In the genomic region with DNA sequence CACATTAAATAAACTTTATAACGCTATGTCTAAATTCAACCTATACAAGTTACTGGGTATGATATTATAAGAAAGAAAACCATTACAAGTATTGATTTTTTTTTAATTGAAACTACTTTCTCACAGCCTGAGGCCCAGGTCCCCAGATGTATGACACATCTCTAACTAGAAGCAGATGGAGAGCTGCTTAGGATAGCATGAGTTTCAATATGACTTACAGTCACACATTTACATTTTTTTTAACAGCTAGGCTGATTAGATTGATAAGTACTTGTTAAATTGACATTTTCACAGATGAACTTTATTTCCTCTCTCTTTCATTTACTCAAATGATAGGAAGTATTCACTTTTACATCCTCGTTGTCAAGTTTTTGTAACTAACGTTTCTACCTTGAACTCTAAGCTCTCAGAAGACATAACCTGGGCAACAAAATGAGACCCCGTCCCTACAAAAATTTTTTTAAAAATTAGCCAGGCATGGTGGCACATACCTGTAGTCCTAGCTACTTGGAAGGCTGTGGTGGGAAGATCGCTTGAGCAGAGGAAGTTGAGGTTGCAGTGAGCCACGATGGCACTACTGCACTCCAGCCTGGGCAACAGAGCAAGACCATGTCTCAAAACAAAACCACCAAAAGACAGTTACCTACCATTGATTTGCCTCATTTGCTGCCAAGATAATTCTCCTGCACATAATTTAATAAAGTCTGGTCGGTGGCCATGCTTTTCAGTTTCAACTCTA, we compare ENCODE assay signal across 9 cellular contexts. TPM values are rescaled to one million over a fixed set of nuclear protein-coding genes. Genes with fewer than 3 reads are reported as not detected.
DNase-seq lines count a peak whose midpoint lies in the region; ATAC-seq, FAIRE-seq and TF ChIP-seq lines count a peak whose summit lies in the region.
"Had no signal": no experiment of that assay in that cellular context is flagged by ENCODE, and none has a peak within 500 bp of the region (broad histone marks: within the 10 kb centered on the region; RNA-seq: fewer than 3 reads in every experiment).

No MANE protein-coding gene starts in this region.

- WGBS in small intestine, 3 donors = 58 to 77% (median 62%) methylated on average over 7 of the region's 7 CpGs

- H3K9me3 ChIP-seq in OCI-LY1 (ENCODE audit: low read length) = no peaks in the 10 kb centered on the region
- H3K9me3 ChIP-seq in small intestine (ENCODE audit: control insufficient read depth, low read depth) = no peaks in the 10 kb centered on the region
- H3K9me3 ChIP-seq: A549 had no signal

- H3K27ac ChIP-seq in OCI-LY1 (ENCODE audit: low read depth, low read length, poor library complexity, severe bottlenecking) (peak overlapping the region; percentile 59), small intestine (ENCODE audit: low read depth in 1 of 2, low read length in 1 of 2) (peak overlapping the region in 1 of 2 donors; percentile 3), substantia nigra (ENCODE audit: low read depth, low read length, poor library complexity, severe bottlenecking) (no peak overlapping the region)
- H3K27ac ChIP-seq: A549 had no signal

- peak; percentile 47 for FAIRE-seq in small intestine (lab: Jason Lieb, UNC)
- FAIRE-seq: A549 had no signal

- H3K9ac ChIP-seq in OCI-LY1 (ENCODE audit: low read length) = no peak overlapping the region

- H3K4me3 ChIP-seq in OCI-LY1 (ENCODE audit: low read depth, low read length, poor library complexity, severe bottlenecking) (no peak overlapping the region), small intestine (ENCODE audit: low read depth in 1 of 2, low read length in 2 of 2) (no peak overlapping the region), H7 (ENCODE audit: insufficient read depth, low read depth, low read length) (no peak overlapping the region)
- H3K4me3 ChIP-seq: A549 had no signal

- no peaks in the 10 kb centered on the region for H3F3A ChIP-seq in OCI-LY1 (ENCODE audit: insufficient read depth, low read length)

- DNase-seq in NCI-H1694 treated with DMSO at 0.1 percent for 48 hours (lab: John Stamatoyannopoulos, UW) (peak; percentile 17), NCI-H1694 (lab: John Stamatoyannopoulos, UW) (no peak), small intestine (no peak), H7 (no peak), substantia nigra (lab: John Stamatoyannopoulos, UW) (no peak), NCI-H526 (lab: John Stamatoyannopoulos, UW) (no peak)

- peak overlapping the region; percentile 16; the same call in 1 of the 2 replicates for H3K4me2 ChIP-seq in OCI-LY1 (ENCODE audit: low read length)
- H3K4me2 ChIP-seq: A549 had no signal

- peaks cover 35% of the 10 kb centered on the region for H3K4me1 ChIP-seq in OCI-LY1 (ENCODE audit: insufficient read depth, low read length, severe bottlenecking)
- H3K4me1 ChIP-seq in small intestine (ENCODE audit: control insufficient read depth in 2 of 2, insufficient read depth in 1 of 2, low read depth in 1 of 2, low read length in 1 of 2) = peaks cover 26 to 44% of the 10 kb centered on the region in 2 donors

- no peaks in the 10 kb centered on the region for H3K9me2 ChIP-seq in OCI-LY1 (ENCODE audit: low read depth, low read length)

- H2AFZ ChIP-seq in OCI-LY1 (ENCODE audit: low read length) = no peak overlapping the region

- H4K20me1 ChIP-seq in OCI-LY1 (ENCODE audit: insufficient read depth, low read length) = no peaks in the 10 kb centered on the region

- no peak for TF ChIP-seq CTCF in OCI-LY1 (IDR thresholded peaks at IDR 0.05; ENCODE audit: low read length)

- H3K36me3 ChIP-seq in OCI-LY1 (ENCODE audit: insufficient read depth, low read length) (no peaks in the 10 kb centered on the region), small intestine (ENCODE audit: control insufficient read depth in 2 of 2, insufficient read depth in 2 of 2, low read length in 2 of 2) (no peaks in the 10 kb centered on the region), H7 (replicated peaks; ENCODE audit: control insufficient read depth, insufficient read depth, low read length) (no peaks in the 10 kb centered on the region)

- no peaks in the 10 kb centered on the region for H3K27me3 ChIP-seq in OCI-LY1 (ENCODE audit: insufficient read depth, low read length)
- no peaks in the 10 kb centered on the region for H3K27me3 ChIP-seq in small intestine (ENCODE audit: control insufficient read depth in 2 of 2, insufficient read depth in 2 of 2, low read length in 2 of 2)
- H3K27me3 ChIP-seq in H7 (ENCODE audit: control insufficient read depth, insufficient read depth, low read length) = no peaks in the 10 kb centered on the region

- no peaks in the 10 kb centered on the region for H3K79me2 ChIP-seq in OCI-LY1 (ENCODE audit: insufficient read depth, low read length)

- peak; percentile 90 for ATAC-seq in HG02642 (IDR thresholded peaks at IDR 0.05; ENCODE audit: poor library complexity, unreplicated experiment)
- ATAC-seq: A549 had no signal

RNA-seq across cellular contexts. Expression of a gene that starts 52.4 kb away (rescaled TPM):
- 10 to 100 TPM; 41.0 to 68.7 (median 41.6) TPM for polyA plus RNA-seq in small intestine
- total RNA-seq in H7 (2014; rRNA removed; shearing (Covaris generic)) = 20.8 and 27.9 TPM in 2 replicates
